Comparison of ENCODE assay signal across 10 cellular contexts in the genomic region with DNA sequence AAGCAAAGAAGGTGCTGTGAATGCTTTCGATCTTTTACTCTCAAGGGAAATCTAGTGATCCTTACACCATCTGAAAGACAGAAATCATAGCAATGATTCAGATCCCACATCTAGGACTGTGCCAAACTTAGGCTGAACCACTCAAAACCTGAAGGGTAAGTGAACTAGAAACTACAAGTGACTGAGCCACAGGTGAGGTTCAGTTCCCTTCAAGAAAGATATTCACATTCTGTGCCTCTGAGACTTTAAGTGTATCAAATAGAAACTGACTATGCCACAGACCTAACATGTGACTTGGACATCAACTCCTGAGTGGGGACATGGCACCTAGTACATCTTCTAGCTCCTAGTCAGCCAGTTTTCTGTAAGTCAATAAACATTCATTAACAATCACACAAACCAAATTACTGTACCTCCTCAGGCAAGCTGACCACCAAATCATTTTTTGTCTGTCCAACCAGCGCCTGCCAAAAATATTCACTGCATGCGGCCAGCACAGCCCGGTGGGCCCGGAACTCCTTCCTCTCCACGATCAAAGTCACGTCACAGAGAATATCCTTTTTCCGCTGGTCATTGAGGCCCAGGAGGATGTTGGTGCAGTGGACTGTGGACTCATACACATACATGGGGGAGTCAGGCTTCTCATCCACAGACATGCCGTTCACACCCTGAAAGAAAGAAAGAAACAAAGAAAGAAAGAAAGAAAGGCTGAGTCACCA.
A peak's percentile ranks its signal among the peaks of the same experiment; 100 is the strongest.
DNase-seq lines count a peak whose midpoint lies in the region; ATAC-seq and TF ChIP-seq lines count a peak whose summit lies in the region.
"Had no signal": no experiment of that assay in that cellular context is flagged by ENCODE, and none has a peak within 500 bp of the region (broad histone marks: within the 10 kb centered on the region; RNA-seq: fewer than 3 reads in every experiment).

No MANE protein-coding gene starts in this region.

- DNase-seq in activated CD4-positive, CD25-positive, alpha-beta regulatory T cell treated with anti-CD3 and anti-CD28 coated beads, Interleukin-2, amount 50 U/mL, for 72 hours: no peak
- no peak for DNase-seq in neural progenitor cell (ENCODE audit: low spot score)
- DNase-seq in GM13976 (ENCODE audit: low spot score): no peak
- DNase-seq: 8988T, MG63 had no signal

- peak; percentile 78 to 88 for ATAC-seq in activated CD4-positive, CD25-positive, alpha-beta regulatory T cell treated with anti-CD3 and anti-CD28 coated beads, Interleukin-2, amount 50 U/mL, for 24 hours
- ATAC-seq in HG02610 (IDR thresholded peaks at IDR 0.05; ENCODE audit: unreplicated experiment): peak; percentile 79
- ATAC-seq in HG03571 (IDR thresholded peaks at IDR 0.05; ENCODE audit: unreplicated experiment): no peak
- no peak for ATAC-seq in HG02678 (IDR thresholded peaks at IDR 0.05; ENCODE audit: unreplicated experiment)

- H3K36me3 ChIP-seq in neural progenitor cell: no peaks in the 10 kb centered on the region
- H3K36me3 ChIP-seq: MG63 had no signal

- H3F3A ChIP-seq in neural progenitor cell (ENCODE audit: low read depth): no peaks in the 10 kb centered on the region

- peak overlapping the region; percentile 51 for H3K27ac Mint-ChIP-seq in neural progenitor cell

- H3K4me3 Mint-ChIP-seq in neural progenitor cell: no peak overlapping the region

- H3K79me2 ChIP-seq in neural progenitor cell (ENCODE audit: low read depth): no peaks in the 10 kb centered on the region

- peaks cover 15% of the 10 kb centered on the region for H3K4me1 Mint-ChIP-seq in neural progenitor cell

- no peak overlapping the region for H2AFZ ChIP-seq in neural progenitor cell (replicated peaks)

- H3K27ac ChIP-seq in VCaP (peak overlapping the region; percentile 45), neural progenitor cell (no peak overlapping the region)

- no peak overlapping the region for H3K4me2 ChIP-seq in neural progenitor cell

- TF ChIP-seq CTCF in VCaP (conservative IDR thresholded peaks at IDR 0.05) (no peak), neural progenitor cell (IDR thresholded peaks at IDR 0.05) (no peak), GM13976 (IDR thresholded peaks at IDR 0.05; ENCODE audit: borderline replicate concordance, control extremely low read depth, extremely low read depth, insufficient read depth, missing control alignments) (no peak)

- peaks cover 22% of the 10 kb centered on the region for H3K36me3 Mint-ChIP-seq in neural progenitor cell

- no peaks in the 10 kb centered on the region for H3K27me3 ChIP-seq in neural progenitor cell
- H3K27me3 ChIP-seq: MG63 had no signal

- peaks cover 9% of the 10 kb centered on the region for H3K9me3 Mint-ChIP-seq in neural progenitor cell

- no peaks in the 10 kb centered on the region for H3K9me3 ChIP-seq in neural progenitor cell (ENCODE audit: low read depth)
- H3K9me3 ChIP-seq: MG63 had no signal

- in situ Hi-C loops in GM13976 (cut with MboI; ENCODE audit: low sequenced_read_pairs, unreplicated experiment): no loop called here

- H4K20me1 ChIP-seq in neural progenitor cell (ENCODE audit: low read depth): no peaks in the 10 kb centered on the region

- peaks cover 2% of the 10 kb centered on the region for H3K27me3 Mint-ChIP-seq in neural progenitor cell (ENCODE audit: insufficient read depth, low read depth)

- H3K4me3 ChIP-seq in neural progenitor cell: no peak overlapping the region
- H3K4me3 ChIP-seq: MG63 had no signal

- no peak overlapping the region for H3K9ac ChIP-seq in neural progenitor cell

- peaks cover 15% of the 10 kb centered on the region for H3K4me1 ChIP-seq in neural progenitor cell

Comparison
In these comparisons a context has a peak if more than half of its experiments do, and no peak if none do; other contexts are left out.
1. ATAC-seq: peak in activated CD4-positive, CD25-positive, alpha-beta regulatory T cell treated with anti-CD3 and anti-CD28 coated beads, Interleukin-2, amount 50 U/mL, for 24 hours (2 of 2) and HG02610 (single experiment); none in HG03571 (single experiment) and HG02678 (single experiment).